In the genomic region with DNA sequence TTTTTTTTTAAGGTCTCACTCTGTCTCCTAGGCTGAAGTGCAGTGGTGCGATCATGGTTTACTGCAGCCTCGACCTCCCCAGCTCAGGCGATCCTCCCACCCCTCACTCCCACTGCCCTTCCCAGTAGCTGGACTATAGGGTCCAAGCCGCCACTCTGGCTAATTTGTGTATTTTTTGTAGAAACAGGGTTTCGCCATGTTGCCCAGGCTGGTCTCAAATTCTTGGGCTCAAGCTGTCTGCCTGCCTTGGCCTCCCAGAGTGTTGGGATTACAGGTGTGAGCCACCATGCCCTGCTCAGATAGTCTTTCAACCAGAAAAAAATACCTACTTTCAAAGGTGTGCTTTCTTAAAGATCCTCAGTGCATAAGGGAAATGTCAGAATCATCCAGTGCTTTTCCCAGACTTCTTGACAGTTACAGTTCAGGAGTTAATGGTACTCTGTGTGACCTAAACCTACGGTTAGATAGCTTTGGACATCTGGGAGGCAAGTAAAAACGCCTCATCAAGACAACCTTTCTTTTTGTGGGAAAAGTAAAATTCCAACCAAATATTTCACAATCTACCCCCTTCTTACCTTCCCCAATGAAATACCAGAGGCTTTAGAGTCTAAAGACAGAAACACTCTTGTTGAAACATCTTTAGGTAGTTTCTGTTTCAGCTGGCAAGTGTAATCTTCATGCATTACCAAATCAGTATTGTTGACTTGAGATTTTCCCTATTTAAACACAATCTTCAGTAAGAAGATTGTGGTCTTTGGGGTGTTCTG, we compare ENCODE assay signal across 1 cellular context.
A peak's percentile ranks its signal among the peaks of the same experiment; 100 is the strongest.
TF ChIP-seq lines count a peak whose summit lies in the region.

No MANE protein-coding gene starts in this region.

TF ChIP-seq in HepG2, 621 proteins besides CTCF, POLR2A, EP300 and RAD21:
- 0 out of 2 replicates have a peak, but pooled peaks have one; percentile 40 for TF ChIP-seq ZNF136 (CRISPR knock-in tag; IDR thresholded peaks at IDR 0.05; ENCODE audit: low read depth)
- TF ChIP-seq CENPT (CRISPR knock-in tag; IDR thresholded peaks at IDR 0.05; ENCODE audit: low read depth): no peak
- TF ChIP-seq KAT7 (CRISPR knock-in tag; IDR thresholded peaks at IDR 0.05; ENCODE audit: borderline replicate concordance): 0 out of 2 replicates have a peak, but pooled peaks have one; percentile 12
- no peak for TF ChIP-seq SOX6 (IDR thresholded peaks at IDR 0.05)
- TF ChIP-seq SOX6 (CRISPR knock-in tag; IDR thresholded peaks at IDR 0.05): 0 out of 2 replicates have a peak, but pooled peaks have one; percentile 18
- no peak for TF ChIP-seq ZNF598 (CRISPR knock-in tag; IDR thresholded peaks at IDR 0.05; ENCODE audit: borderline replicate concordance)
- TF ChIP-seq HNF4A (CRISPR knock-in tag; IDR thresholded peaks at IDR 0.05): peak; percentile 29; the same call in 1 of the 2 replicates
- TF ChIP-seq, protein P1, sequence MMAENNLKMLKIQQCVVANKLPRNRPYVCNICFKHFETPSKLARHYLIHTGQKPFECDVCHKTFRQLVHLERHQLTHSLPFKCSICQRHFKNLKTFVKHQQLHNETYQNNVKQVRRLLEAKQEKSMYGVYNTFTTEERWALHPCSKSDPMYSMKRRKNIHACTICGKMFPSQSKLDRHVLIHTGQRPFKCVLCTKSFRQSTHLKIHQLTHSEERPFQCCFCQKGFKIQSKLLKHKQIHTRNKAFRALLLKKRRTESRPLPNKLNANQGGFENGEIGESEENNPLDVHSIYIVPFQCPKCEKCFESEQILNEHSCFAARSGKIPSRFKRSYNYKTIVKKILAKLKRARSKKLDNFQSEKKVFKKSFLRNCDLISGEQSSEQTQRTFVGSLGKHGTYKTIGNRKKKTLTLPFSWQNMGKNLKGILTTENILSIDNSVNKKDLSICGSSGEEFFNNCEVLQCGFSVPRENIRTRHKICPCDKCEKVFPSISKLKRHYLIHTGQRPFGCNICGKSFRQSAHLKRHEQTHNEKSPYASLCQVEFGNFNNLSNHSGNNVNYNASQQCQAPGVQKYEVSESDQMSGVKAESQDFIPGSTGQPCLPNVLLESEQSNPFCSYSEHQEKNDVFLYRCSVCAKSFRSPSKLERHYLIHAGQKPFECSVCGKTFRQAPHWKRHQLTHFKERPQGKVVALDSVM (CRISPR knock-in tag; IDR thresholded peaks at IDR 0.05): no peak
- TF ChIP-seq, protein P2, sequence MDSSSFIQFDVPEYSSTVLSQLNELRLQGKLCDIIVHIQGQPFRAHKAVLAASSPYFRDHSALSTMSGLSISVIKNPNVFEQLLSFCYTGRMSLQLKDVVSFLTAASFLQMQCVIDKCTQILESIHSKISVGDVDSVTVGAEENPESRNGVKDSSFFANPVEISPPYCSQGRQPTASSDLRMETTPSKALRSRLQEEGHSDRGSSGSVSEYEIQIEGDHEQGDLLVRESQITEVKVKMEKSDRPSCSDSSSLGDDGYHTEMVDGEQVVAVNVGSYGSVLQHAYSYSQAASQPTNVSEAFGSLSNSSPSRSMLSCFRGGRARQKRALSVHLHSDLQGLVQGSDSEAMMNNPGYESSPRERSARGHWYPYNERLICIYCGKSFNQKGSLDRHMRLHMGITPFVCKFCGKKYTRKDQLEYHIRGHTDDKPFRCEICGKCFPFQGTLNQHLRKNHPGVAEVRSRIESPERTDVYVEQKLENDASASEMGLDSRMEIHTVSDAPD (CRISPR knock-in tag; IDR thresholded peaks at IDR 0.05): 0 out of 2 replicates have a peak, but pooled peaks have one; percentile 32
- TF ChIP-seq ZNF282 (IDR thresholded peaks at IDR 0.05; ENCODE audit: partially characterized antibody): no peak
- 0 out of 2 replicates have a peak, but pooled peaks have one; percentile 26 for TF ChIP-seq ZFP82 (CRISPR knock-in tag; IDR thresholded peaks at IDR 0.05; ENCODE audit: borderline replicate concordance)
- TF ChIP-seq SKI (IDR thresholded peaks at IDR 0.05; ENCODE audit: partially characterized antibody): no peak
- TF ChIP-seq ZNF720 (CRISPR knock-in tag; IDR thresholded peaks at IDR 0.05): no peak
- TF ChIP-seq, protein P3, sequence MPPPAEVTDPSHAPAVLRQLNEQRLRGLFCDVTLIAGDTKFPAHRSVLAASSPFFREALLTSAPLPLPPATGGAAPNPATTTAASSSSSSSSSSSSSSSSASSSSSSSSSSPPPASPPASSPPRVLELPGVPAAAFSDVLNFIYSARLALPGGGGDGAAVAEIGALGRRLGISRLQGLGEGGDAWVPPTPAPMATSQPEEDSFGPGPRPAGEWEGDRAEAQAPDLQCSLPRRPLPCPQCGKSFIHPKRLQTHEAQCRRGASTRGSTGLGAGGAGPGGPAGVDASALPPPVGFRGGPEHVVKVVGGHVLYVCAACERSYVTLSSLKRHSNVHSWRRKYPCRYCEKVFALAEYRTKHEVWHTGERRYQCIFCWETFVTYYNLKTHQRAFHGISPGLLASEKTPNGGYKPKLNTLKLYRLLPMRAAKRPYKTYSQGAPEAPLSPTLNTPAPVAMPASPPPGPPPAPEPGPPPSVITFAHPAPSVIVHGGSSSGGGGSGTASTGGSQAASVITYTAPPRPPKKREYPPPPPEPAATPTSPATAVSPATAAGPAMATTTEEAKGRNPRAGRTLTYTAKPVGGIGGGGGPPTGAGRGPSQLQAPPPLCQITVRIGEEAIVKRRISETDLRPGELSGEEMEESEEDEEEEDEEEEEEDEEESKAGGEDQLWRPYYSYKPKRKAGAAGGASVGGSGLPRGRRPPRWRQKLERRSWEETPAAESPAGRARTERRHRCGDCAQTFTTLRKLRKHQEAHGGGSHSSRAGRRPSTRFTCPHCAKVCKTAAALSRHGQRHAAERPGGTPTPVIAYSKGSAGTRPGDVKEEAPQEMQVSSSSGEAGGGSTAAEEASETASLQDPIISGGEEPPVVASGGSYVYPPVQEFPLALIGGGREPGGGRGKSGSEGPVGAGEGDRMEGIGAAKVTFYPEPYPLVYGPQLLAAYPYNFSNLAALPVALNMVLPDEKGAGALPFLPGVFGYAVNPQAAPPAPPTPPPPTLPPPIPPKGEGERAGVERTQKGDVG (CRISPR knock-in tag; IDR thresholded peaks at IDR 0.05; ENCODE audit: borderline replicate concordance): 0 out of 2 replicates have a peak, but pooled peaks have one; percentile 35
- TF ChIP-seq CBX2 (IDR thresholded peaks at IDR 0.05; ENCODE audit: low read depth, low read length): no peak
- TF ChIP-seq CBX2 (CRISPR knock-in tag; IDR thresholded peaks at IDR 0.05; ENCODE audit: low read depth): no peak
- no peak for TF ChIP-seq ELF1 (CRISPR knock-in tag; IDR thresholded peaks at IDR 0.05)
- TF ChIP-seq, protein P4, sequence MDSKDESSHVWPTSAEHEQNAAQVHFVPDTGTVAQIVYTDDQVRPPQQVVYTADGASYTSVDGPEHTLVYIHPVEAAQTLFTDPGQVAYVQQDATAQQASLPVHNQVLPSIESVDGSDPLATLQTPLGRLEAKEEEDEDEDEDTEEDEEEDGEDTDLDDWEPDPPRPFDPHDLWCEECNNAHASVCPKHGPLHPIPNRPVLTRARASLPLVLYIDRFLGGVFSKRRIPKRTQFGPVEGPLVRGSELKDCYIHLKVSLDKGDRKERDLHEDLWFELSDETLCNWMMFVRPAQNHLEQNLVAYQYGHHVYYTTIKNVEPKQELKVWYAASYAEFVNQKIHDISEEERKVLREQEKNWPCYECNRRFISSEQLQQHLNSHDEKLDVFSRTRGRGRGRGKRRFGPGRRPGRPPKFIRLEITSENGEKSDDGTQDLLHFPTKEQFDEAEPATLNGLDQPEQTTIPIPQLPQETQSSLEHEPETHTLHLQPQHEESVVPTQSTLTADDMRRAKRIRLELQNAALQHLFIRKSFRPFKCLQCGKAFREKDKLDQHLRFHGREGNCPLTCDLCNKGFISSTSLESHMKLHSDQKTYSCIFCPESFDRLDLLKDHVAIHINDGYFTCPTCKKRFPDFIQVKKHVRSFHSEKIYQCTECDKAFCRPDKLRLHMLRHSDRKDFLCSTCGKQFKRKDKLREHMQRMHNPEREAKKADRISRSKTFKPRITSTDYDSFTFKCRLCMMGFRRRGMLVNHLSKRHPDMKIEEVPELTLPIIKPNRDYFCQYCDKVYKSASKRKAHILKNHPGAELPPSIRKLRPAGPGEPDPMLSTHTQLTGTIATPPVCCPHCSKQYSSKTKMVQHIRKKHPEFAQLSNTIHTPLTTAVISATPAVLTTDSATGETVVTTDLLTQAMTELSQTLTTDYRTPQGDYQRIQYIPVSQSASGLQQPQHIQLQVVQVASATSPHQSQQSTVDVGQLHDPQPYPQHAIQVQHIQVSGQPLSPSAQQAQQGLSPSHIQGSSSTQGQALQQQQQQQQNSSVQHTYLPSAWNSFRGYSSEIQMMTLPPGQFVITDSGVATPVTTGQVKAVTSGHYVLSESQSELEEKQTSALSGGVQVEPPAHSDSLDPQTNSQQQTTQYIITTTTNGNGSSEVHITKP (CRISPR knock-in tag; IDR thresholded peaks at IDR 0.05; ENCODE audit: low read depth): no peak
- peak; percentile 37; the same call in 1 of the 2 replicates for TF ChIP-seq CEBPG (CRISPR knock-in tag; IDR thresholded peaks at IDR 0.05)
- TF ChIP-seq ASH2L (IDR thresholded peaks at IDR 0.05; ENCODE audit: insufficient read length, low read depth, low read length): peak; percentile 0
- TF ChIP-seq, protein P5, sequence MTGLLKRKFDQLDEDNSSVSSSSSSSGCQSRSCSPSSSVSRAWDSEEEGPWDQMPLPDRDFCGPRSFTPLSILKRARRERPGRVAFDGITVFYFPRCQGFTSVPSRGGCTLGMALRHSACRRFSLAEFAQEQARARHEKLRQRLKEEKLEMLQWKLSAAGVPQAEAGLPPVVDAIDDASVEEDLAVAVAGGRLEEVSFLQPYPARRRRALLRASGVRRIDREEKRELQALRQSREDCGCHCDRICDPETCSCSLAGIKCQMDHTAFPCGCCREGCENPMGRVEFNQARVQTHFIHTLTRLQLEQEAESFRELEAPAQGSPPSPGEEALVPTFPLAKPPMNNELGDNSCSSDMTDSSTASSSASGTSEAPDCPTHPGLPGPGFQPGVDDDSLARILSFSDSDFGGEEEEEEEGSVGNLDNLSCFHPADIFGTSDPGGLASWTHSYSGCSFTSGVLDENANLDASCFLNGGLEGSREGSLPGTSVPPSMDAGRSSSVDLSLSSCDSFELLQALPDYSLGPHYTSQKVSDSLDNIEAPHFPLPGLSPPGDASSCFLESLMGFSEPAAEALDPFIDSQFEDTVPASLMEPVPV (CRISPR knock-in tag; IDR thresholded peaks at IDR 0.05): no peak
- 0 out of 2 replicates have a peak, but pooled peaks have one; percentile 6 for TF ChIP-seq ZNF644 (CRISPR knock-in tag; IDR thresholded peaks at IDR 0.05; ENCODE audit: low read depth)
- no peak for TF ChIP-seq ATM (IDR thresholded peaks at IDR 0.05; ENCODE audit: borderline replicate concordance)
- TF ChIP-seq FOXM1 (CRISPR knock-in tag; IDR thresholded peaks at IDR 0.05): no peak
- TF ChIP-seq, protein P6, sequence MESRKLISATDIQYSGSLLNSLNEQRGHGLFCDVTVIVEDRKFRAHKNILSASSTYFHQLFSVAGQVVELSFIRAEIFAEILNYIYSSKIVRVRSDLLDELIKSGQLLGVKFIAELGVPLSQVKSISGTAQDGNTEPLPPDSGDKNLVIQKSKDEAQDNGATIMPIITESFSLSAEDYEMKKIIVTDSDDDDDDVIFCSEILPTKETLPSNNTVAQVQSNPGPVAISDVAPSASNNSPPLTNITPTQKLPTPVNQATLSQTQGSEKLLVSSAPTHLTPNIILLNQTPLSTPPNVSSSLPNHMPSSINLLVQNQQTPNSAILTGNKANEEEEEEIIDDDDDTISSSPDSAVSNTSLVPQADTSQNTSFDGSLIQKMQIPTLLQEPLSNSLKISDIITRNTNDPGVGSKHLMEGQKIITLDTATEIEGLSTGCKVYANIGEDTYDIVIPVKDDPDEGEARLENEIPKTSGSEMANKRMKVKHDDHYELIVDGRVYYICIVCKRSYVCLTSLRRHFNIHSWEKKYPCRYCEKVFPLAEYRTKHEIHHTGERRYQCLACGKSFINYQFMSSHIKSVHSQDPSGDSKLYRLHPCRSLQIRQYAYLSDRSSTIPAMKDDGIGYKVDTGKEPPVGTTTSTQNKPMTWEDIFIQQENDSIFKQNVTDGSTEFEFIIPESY (CRISPR knock-in tag; IDR thresholded peaks at IDR 0.05): peak; percentile 91
- TF ChIP-seq GLI4 (CRISPR knock-in tag; IDR thresholded peaks at IDR 0.05; ENCODE audit: borderline replicate concordance): no peak
- TF ChIP-seq NFIC (IDR thresholded peaks at IDR 0.05; ENCODE audit: low read length): no peak
- TF ChIP-seq LCORL (IDR thresholded peaks at IDR 0.05): no peak
- TF ChIP-seq LCORL (CRISPR knock-in tag; IDR thresholded peaks at IDR 0.05): 0 out of 2 replicates have a peak, but pooled peaks have one; percentile 4
- TF ChIP-seq ZNF432 (CRISPR knock-in tag; IDR thresholded peaks at IDR 0.05; ENCODE audit: borderline replicate concordance): no peak
- no peak for TF ChIP-seq STAT5B (CRISPR knock-in tag; IDR thresholded peaks at IDR 0.05)
- TF ChIP-seq KMT2B (CRISPR knock-in tag; IDR thresholded peaks at IDR 0.05): 0 out of 2 replicates have a peak, but pooled peaks have one; percentile 3
- TF ChIP-seq ETV5 (CRISPR knock-in tag; IDR thresholded peaks at IDR 0.05; ENCODE audit: borderline replicate concordance): no peak
- no peak for TF ChIP-seq AHR (CRISPR knock-in tag; IDR thresholded peaks at IDR 0.05)
- peak; percentile 86 for TF ChIP-seq ZNF460 (CRISPR knock-in tag; IDR thresholded peaks at IDR 0.05; ENCODE audit: borderline replicate concordance)
- no peak for TF ChIP-seq CHD2 (IDR thresholded peaks at IDR 0.05; ENCODE audit: low read depth, low read length)
- TF ChIP-seq CEBPB (IDR thresholded peaks at IDR 0.05; ENCODE audit: borderline replicate concordance, low read depth, low read length): peak; percentile 49; the same call in 1 of the 2 replicates
- no peak for TF ChIP-seq IRX3 (CRISPR knock-in tag; IDR thresholded peaks at IDR 0.05; ENCODE audit: borderline replicate concordance, low read depth)
- TF ChIP-seq, protein P7, sequence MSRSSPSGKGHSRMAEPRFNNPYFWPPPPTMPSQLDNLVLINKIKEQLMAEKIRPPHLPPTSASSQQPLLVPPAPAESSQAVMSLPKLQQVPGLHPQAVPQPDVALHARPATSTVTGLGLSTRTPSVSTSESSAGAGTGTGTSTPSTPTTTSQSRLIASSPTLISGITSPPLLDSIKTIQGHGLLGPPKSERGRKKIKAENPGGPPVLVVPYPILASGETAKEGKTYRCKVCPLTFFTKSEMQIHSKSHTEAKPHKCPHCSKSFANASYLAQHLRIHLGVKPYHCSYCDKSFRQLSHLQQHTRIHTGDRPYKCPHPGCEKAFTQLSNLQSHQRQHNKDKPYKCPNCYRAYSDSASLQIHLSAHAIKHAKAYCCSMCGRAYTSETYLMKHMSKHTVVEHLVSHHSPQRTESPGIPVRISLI (CRISPR knock-in tag; IDR thresholded peaks at IDR 0.05; ENCODE audit: borderline replicate concordance): peak; percentile 52; the same call in 1 of the 2 replicates
- no peak for TF ChIP-seq JUN (CRISPR knock-in tag; IDR thresholded peaks at IDR 0.05)
- no peak for TF ChIP-seq CREM (IDR thresholded peaks at IDR 0.05)
- TF ChIP-seq CREM (CRISPR knock-in tag; IDR thresholded peaks at IDR 0.05): no peak
- TF ChIP-seq CREB1 (IDR thresholded peaks at IDR 0.05): no peak
- 0 out of 2 replicates have a peak, but pooled peaks have one; percentile 34 for TF ChIP-seq CREB1 (CRISPR knock-in tag; IDR thresholded peaks at IDR 0.05)
- no peak for TF ChIP-seq FOXC1 (CRISPR knock-in tag; IDR thresholded peaks at IDR 0.05; ENCODE audit: borderline replicate concordance)
- TF ChIP-seq ZNF484 (CRISPR knock-in tag; IDR thresholded peaks at IDR 0.05; ENCODE audit: borderline replicate concordance, low read depth): no peak
